Comparison of ENCODE assay signal across 10 cellular contexts in the genomic region with DNA sequence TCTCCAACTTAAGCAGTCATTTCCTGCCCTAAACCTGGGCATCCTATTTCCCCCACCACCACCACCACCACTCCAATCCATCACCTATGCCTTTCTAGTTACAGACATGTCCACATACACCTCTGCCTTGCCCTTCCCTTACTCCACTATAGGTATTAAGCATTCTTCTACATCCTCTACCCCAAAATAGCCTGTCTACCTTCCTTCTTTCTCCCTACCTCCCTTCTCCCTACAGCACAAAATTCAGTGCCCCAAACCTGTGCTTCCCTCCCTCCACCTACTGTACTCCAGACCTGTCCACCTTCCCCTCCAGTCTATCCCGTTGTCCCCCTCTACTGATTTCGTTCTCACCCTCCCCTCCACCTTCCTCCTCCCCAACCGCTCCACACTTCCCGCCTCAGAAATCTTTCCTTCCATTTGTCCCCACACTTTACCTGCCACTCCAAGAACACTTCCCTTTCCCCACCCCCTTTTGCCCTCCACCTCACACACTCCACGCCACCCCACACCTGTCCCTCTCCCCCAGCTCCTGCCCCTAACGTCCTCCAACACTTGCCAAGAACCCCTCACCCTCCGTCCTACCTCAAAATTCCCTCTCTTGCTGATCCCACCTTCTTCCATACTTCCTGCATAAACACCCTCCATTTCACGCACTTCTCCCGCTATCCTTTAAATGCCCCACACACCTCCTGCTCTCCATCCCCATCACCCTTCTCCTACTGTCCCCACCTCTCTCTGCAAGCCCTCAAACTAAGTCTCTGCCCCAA. TPM values are rescaled to one million over a fixed set of nuclear protein-coding genes. Genes with fewer than 3 reads are reported as not detected.
DNase-seq lines count a peak whose midpoint lies in the region; ATAC-seq and TF ChIP-seq lines count a peak whose summit lies in the region.
"Had no signal": no experiment of that assay in that cellular context is flagged by ENCODE, and none has a peak within 500 bp of the region (broad histone marks: within the 10 kb centered on the region; RNA-seq: fewer than 3 reads in every experiment).

No MANE protein-coding gene starts in this region.

- no peak overlapping the region for H3K9ac ChIP-seq in PC-3 (ENCODE audit: low read length)
- no peak overlapping the region for H3K9ac ChIP-seq in rectal smooth muscle tissue (ENCODE audit: low read length)

- H3K36me3 ChIP-seq in PC-3 (ENCODE audit: low read depth, low read length), result no peaks in the 10 kb centered on the region
- H3K36me3 ChIP-seq in esophagus muscularis mucosa, result no peaks in the 10 kb centered on the region
- no peaks in the 10 kb centered on the region for H3K36me3 ChIP-seq in rectal smooth muscle tissue (ENCODE audit: control insufficient read depth, insufficient read depth, low read length)

- CTCF ChIA-PET in PC-3 (lab: Charles Lee), result no interaction called here

- H3K27me3 ChIP-seq in PC-3 (ENCODE audit: low read length) (no peaks in the 10 kb centered on the region), esophagus muscularis mucosa (no peaks in the 10 kb centered on the region), rectal smooth muscle tissue (ENCODE audit: control insufficient read depth, insufficient read depth, low read length) (no peaks in the 10 kb centered on the region)

- TF ChIP-seq EP300 in esophagus muscularis mucosa (IDR thresholded peaks at IDR 0.05), result no peak

- no peaks in the 10 kb centered on the region for H3F3A ChIP-seq in PC-3 (ENCODE audit: low read length, unreplicated experiment)

- DNase-seq in DMS 273 (lab: John Stamatoyannopoulos, UW; ENCODE audit: unreplicated experiment), result peak; percentile 10
- DNase-seq in DMS 273 treated with DMSO at 0.1 percent for 48 hours (lab: John Stamatoyannopoulos, UW), result no peak
- DNase-seq in PC-3, result no peak
- DNase-seq in esophagus muscularis mucosa (ENCODE audit: extremely low spot score), result no peak
- DNase-seq in dermis blood vessel endothelial cell, result no peak
- DNase-seq: NCI-H1105 treated with DMSO at 0.1 percent for 48 hours had no signal

- no peak overlapping the region for H3K27ac ChIP-seq in PC-3 (ENCODE audit: low read length)
- H3K27ac ChIP-seq in esophagus muscularis mucosa (replicated peaks in 1 of 4), result no peak overlapping the region
- H3K27ac ChIP-seq in rectal smooth muscle tissue (ENCODE audit: low read depth, low read length), result no peak overlapping the region
- H3K27ac ChIP-seq: 22Rv1 had no signal

- H3K79me2 ChIP-seq in PC-3 (ENCODE audit: low read length), result peaks cover 30% of the 10 kb centered on the region

- H3K9me3 ChIP-seq in PC-3 (ENCODE audit: low read length) (no peaks in the 10 kb centered on the region), esophagus muscularis mucosa (no peaks in the 10 kb centered on the region)

- no TSS peak for BruUV-seq in PC-3 (replicated peaks; lab: Mats Ljungman, UMichigan)

- no peaks in the 10 kb centered on the region for H3K9me2 ChIP-seq in PC-3 (replicated peaks; ENCODE audit: low read length)

- H3K4me1 ChIP-seq in PC-3 (ENCODE audit: insufficient read depth, low read length) (no peaks in the 10 kb centered on the region), esophagus muscularis mucosa (peaks cover 10 to 24% (median 17%) of the 10 kb centered on the region in 4 donors), rectal smooth muscle tissue (ENCODE audit: control insufficient read depth, insufficient read depth, low read length) (peaks cover 2% of the 10 kb centered on the region)

- ATAC-seq in PC-3, result no peak
- ATAC-seq in HG02840 (IDR thresholded peaks at IDR 0.05; ENCODE audit: low FRiP score, unreplicated experiment), result no peak
- ATAC-seq in GM18511 (IDR thresholded peaks at IDR 0.05; ENCODE audit: unreplicated experiment), result no peak

- POLR2A ChIA-PET in PC-3 (lab: Charles Lee; ENCODE audit: unreplicated experiment), result no interaction called here

- H2AFZ ChIP-seq in PC-3 (ENCODE audit: low read length), result no peak overlapping the region

- H3K4me2 ChIP-seq in PC-3 (ENCODE audit: low read length), result peak overlapping the region; percentile 85

- 83% methylated on average over 9 of the region's 9 CpGs for WGBS in esophagus muscularis mucosa

- intact Hi-C loops in PC-3 (cut with micrococcal nuclease) (no loop called here), esophagus muscularis mucosa (cut with DNase I) (loop anchor here (5.0 to 10.0 kb wide), 2 partner anchors 80 to 1148 kb away; a partner anchor contains a TSS)

- no peak for TF ChIP-seq POLR2A in esophagus muscularis mucosa (IDR thresholded peaks at IDR 0.05; ENCODE audit: low read depth)

- no peak for TF ChIP-seq CTCF in PC-3 (conservative IDR thresholded peaks at IDR 0.05; ENCODE audit: low read depth, low read length)
- no peak for TF ChIP-seq CTCF in esophagus muscularis mucosa (IDR thresholded peaks at IDR 0.05)

- H3K4me3 ChIP-seq in PC-3 (ENCODE audit: low read length), result peak overlapping the region; percentile 74
- peak overlapping the region; percentile 88 to 93 (median 92) for H3K4me3 ChIP-seq in esophagus muscularis mucosa
- peak overlapping the region; percentile 71 for H3K4me3 ChIP-seq in rectal smooth muscle tissue (ENCODE audit: low read length)

- H4K20me1 ChIP-seq in PC-3 (ENCODE audit: low read length), result no peaks in the 10 kb centered on the region

RNA-seq across cellular contexts. Expression of a gene that starts 1.5 kb away (rescaled TPM):
- 15.6 and 19.2 TPM in 2 replicates for total RNA-seq in PC-3 (2014; rRNA removed)
- 10 to 100 TPM; 11.2 to 20.6 (median 14.5) TPM for total RNA-seq in esophagus muscularis mucosa
- 11.4 and 16.9 TPM in 2 replicates for total RNA-seq in dermis blood vessel endothelial cell
